ENCODE assay signal across 8 cellular contexts in the genomic region with DNA sequence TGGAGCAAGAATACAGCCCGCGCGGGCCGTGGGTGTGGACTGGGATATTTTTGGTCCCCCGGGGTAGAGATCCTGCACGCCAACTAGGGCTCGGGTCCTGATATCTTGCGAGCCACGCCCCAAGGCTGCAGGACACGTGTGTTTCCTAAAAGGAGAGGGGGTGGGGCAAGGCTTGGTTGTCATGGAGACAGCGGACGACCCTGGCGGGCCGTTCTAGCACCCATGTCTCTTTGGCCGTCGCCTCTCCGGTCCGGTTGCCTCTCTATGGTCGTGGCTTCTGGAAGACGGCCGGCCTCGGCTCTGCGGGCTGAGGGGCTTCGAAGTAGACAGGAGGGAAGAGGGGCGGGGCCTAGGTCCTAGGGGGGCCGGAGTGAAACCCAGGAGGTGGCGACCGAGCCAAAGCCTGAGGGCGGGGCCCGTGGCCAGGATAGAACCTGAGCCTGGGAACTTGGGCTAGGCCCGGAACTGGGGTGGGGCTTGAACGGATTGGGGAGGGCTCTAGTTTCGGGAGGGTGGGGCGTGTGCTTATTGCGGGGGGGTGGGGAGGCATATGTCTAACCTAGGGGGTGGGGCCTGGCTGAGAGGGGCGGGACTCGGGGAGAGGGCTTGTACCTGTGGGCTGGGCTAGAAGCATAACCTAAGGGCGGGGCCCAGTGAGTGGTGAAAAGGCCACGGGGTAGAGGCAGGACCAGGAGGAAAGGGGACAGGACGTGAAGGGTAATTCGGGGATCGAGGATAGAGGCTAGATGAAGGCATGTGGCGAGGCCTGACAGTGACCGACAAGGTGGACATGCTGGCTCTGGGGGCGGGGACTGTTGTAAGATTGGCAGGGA. TPM values are rescaled to one million over a fixed set of nuclear protein-coding genes. Genes with fewer than 3 reads are reported as not detected.
DNase-seq lines count a peak whose midpoint lies in the region; ATAC-seq, FAIRE-seq and TF ChIP-seq lines count a peak whose summit lies in the region.

No MANE protein-coding gene starts in this region.

- peak overlapping the region; percentile 75 for H3K4me3 ChIP-seq in kidney epithelial cell (ENCODE audit: low read depth, low read length)

- peak; percentile 78 for FAIRE-seq in A204.1 (lab: Jason Lieb, UNC)

- H3K27ac Mint-ChIP-seq in central memory CD8-positive, alpha-beta T cell (ENCODE audit: low read depth): peak overlapping the region; percentile 86

- ATAC-seq in GM18519 (IDR thresholded peaks at IDR 0.05; ENCODE audit: low FRiP score, unreplicated experiment): peak; percentile 26
- peak; percentile 34 for ATAC-seq in HG03060 (IDR thresholded peaks at IDR 0.05; ENCODE audit: low read depth, unreplicated experiment)
- ATAC-seq in activated CD4-positive, CD25-positive, alpha-beta regulatory T cell treated with anti-CD3 and anti-CD28 coated beads, Interleukin-2, amount 50 U/mL, for 24 hours: peak; percentile 82 to 84
- ATAC-seq in central memory CD8-positive, alpha-beta T cell (replicated peaks; ENCODE audit: extremely low read depth, poor library complexity, severe bottlenecking): peak; percentile 87

- no peaks in the 10 kb centered on the region for H3K36me3 ChIP-seq in kidney epithelial cell (ENCODE audit: control insufficient read depth, insufficient read depth, low read length)

- H3K27me3 Mint-ChIP-seq in central memory CD8-positive, alpha-beta T cell: no peaks in the 10 kb centered on the region

- H3K4me3 Mint-ChIP-seq in central memory CD8-positive, alpha-beta T cell: peak overlapping the region; percentile 91

- TF ChIP-seq CTCF in kidney epithelial cell (IDR thresholded peaks at IDR 0.05; ENCODE audit: insufficient read depth, low read length, poor library complexity, severe bottlenecking): no peak

- peaks cover 5% of the 10 kb centered on the region for H3K27me3 ChIP-seq in kidney epithelial cell (ENCODE audit: control insufficient read depth, insufficient read depth, low read length)

- DNase-seq in NCI-H2227 (lab: John Stamatoyannopoulos, UW; ENCODE audit: unreplicated experiment) (peak; percentile 98), kidney epithelial cell (ENCODE audit: low read depth) (peak; percentile 62)
- peak; percentile 72 to 79 for DNase-seq in central memory CD8-positive, alpha-beta T cell (ENCODE audit: low spot score in 2 of 2)
- peak; percentile 83 to 87 for DNase-seq in stimulated activated CD4-positive, alpha-beta T cell treated with anti-CD3 and anti-CD28 coated beads, Interleukin-15, amount 100 ng/mL, for 1 hour (ENCODE audit: low read depth in 1 of 2, low spot score in 1 of 2)

- H3K9me3 Mint-ChIP-seq in central memory CD8-positive, alpha-beta T cell: no peaks in the 10 kb centered on the region

- peaks cover 11% of the 10 kb centered on the region for H3K36me3 Mint-ChIP-seq in central memory CD8-positive, alpha-beta T cell (ENCODE audit: insufficient read depth)

- H3K4me1 Mint-ChIP-seq in central memory CD8-positive, alpha-beta T cell: peaks cover 39% of the 10 kb centered on the region

RNA-seq across cellular contexts. Expression of a gene that starts 0.7 kb away (rescaled TPM):
- total RNA-seq in kidney epithelial cell: 5.7 and 9.1 TPM in 2 replicates

RNA-seq across cellular contexts. Expression of a gene that starts 8.9 kb away (rescaled TPM):
- not detected in 2 replicates for total RNA-seq in kidney epithelial cell

RNA-seq across cellular contexts. Expression of a gene that starts 21.1 kb away (rescaled TPM):
- 0.75 TPM in 1 of 2 replicates, not detected in the other for total RNA-seq in kidney epithelial cell

RNA-seq across cellular contexts. Expression of a gene that starts 41.9 kb away (rescaled TPM):
- 128 and 146 TPM in 2 replicates for total RNA-seq in kidney epithelial cell

RNA-seq across cellular contexts. Expression of a gene that starts 49.7 kb away (rescaled TPM):
- total RNA-seq in kidney epithelial cell: 66.1 and 73.7 TPM in 2 replicates

Comparison
In these comparisons a context has a peak if more than half of its experiments do, and no peak if none do; other contexts are left out.
1. Peak in every context shown above with its lines: DNase-seq, ATAC-seq and H3K4me3 ChIP-seq.
2. ATAC-seq: peak in every context shown above with its lines; median percentile 87 in central memory CD8-positive, alpha-beta T cell; 83 in activated CD4-positive, CD25-positive, alpha-beta regulatory T cell treated with anti-CD3 and anti-CD28 coated beads, Interleukin-2, amount 50 U/mL, for 24 hours; 34 in HG03060; 26 in GM18519.